In the genomic region with DNA sequence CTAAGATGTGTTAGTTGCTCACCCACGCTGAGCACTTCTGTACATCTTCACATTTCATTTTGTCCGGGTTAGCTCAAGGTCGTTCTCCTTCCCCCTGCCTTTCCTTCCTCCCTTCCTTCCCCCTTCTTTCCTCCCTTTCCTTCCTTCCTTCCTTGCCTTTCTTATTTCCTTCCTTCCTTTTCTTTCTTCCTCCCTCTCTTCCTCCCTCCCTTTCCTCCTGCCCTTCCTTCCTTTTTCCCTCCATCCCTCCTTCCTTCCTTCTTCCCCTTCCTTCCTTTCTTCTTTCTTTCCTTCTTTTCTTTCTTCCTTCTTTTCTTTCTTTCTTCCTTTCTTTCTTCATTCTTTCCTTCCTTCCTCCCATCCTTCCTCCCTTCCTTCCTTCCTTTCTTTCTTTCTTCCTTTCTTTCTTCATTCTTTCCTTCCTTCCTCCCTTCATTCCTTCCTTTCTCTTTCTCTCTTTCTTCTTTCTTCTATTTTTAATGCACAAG, we compare ENCODE assay signal across 23 cellular contexts.
"Had no signal": no experiment of that assay in that cellular context is flagged by ENCODE, and none has a peak within 500 bp of the region (broad histone marks: within the 10 kb centered on the region; RNA-seq: fewer than 3 reads in every experiment).

No MANE protein-coding gene starts in this region.

- H3K27ac ChIP-seq: pancreas, prostate gland, suprapubic skin had no signal

- ATAC-seq: activated T-cell treated with anti-CD3 and anti-CD28 coated beads, Interleukin-2, amount 50 U/mL, for 4 hours; left ventricle myocardium superior; pancreas had no signal

- H3K27me3 ChIP-seq: pancreas, sigmoid colon, tibial nerve had no signal

- H3K9me3 ChIP-seq: pancreas, prostate gland, sigmoid colon, suprapubic skin, tibial nerve had no signal

- H3K27ac Mint-ChIP-seq: activated CD4-positive, alpha-beta memory T cell treated with anti-CD3 and anti-CD28 coated beads, Interleukin-2, amount 10 ng/mL, durations not matched to agents 7 days and 5 days; activated CD4-positive, alpha-beta T cell treated with anti-CD3 and anti-CD28 coated beads, Interleukin-2, amount 10 ng/mL, durations not matched to agents 7 days and 5 days; activated naive CD8-positive, alpha-beta T cell; activated T-helper 2 cell treated with anti-CD3 and anti-CD28 coated beads, Interferon-gamma antibody, Interleukin-2, Interleukin-4, amounts not matched to agents 10 μg/mL and 5 μg/mL and 100 μg/mL, durations not matched to agents 14 hours and 24 hours and 36 hours had no signal

- DNase-seq: activated CD4-positive, alpha-beta memory T cell treated with anti-CD3 and anti-CD28 coated beads, Interleukin-2, amount 10 ng/mL, durations not matched to agents 7 days and 5 days; activated CD4-positive, alpha-beta T cell treated with anti-CD3 and anti-CD28 coated beads for 1 hour; activated CD4-positive, alpha-beta T cell treated with anti-CD3 and anti-CD28 coated beads, Interleukin-2, amount 10 ng/mL, durations not matched to agents 7 days and 5 days; activated T-cell treated with anti-CD3 and anti-CD28 coated beads, Interleukin-2, amount 50 U/mL, for 4 hours; anterior cingulate cortex; dermis blood vessel endothelial cell; effector CD4-positive, alpha-beta T cell; glutamatergic neuron; islet precursor cell; left ventricle myocardium superior; pancreas; sigmoid colon; stimulated activated CD4-positive, alpha-beta T cell treated with anti-CD3 and anti-CD28 coated beads, Interleukin-15, amount 100 ng/mL, for 24 hours; stimulated activated CD4-positive, alpha-beta T cell treated with anti-CD3 and anti-CD28 coated beads, Interleukin-2, amount 100 ng/mL, for 24 hours; stimulated activated naive CD4-positive, alpha-beta T cell; T-helper 1 cell; T-helper 9 cell had no signal

- H3K4me3 ChIP-seq: pancreas, prostate gland, sigmoid colon, suprapubic skin, tibial nerve had no signal

- H3K4me3 Mint-ChIP-seq: activated CD4-positive, alpha-beta memory T cell treated with anti-CD3 and anti-CD28 coated beads, Interleukin-2, amount 10 ng/mL, durations not matched to agents 7 days and 5 days; activated CD4-positive, alpha-beta T cell treated with anti-CD3 and anti-CD28 coated beads, Interleukin-2, amount 10 ng/mL, durations not matched to agents 7 days and 5 days; activated naive CD8-positive, alpha-beta T cell; activated T-cell treated with anti-CD3 and anti-CD28 coated beads, Interleukin-2, amount 50 U/mL, for 4 hours; nephron had no signal

- H3K36me3 Mint-ChIP-seq: activated naive CD8-positive, alpha-beta T cell had no signal

- H3K4me1 ChIP-seq: pancreas, suprapubic skin had no signal

- H3K9me3 Mint-ChIP-seq: activated CD4-positive, alpha-beta memory T cell treated with anti-CD3 and anti-CD28 coated beads, Interleukin-2, amount 10 ng/mL, durations not matched to agents 7 days and 5 days; activated CD4-positive, alpha-beta T cell treated with anti-CD3 and anti-CD28 coated beads, Interleukin-2, amount 10 ng/mL, durations not matched to agents 7 days and 5 days; activated T-helper 2 cell treated with anti-CD3 and anti-CD28 coated beads, Interferon-gamma antibody, Interleukin-2, Interleukin-4, amounts not matched to agents 10 μg/mL and 5 μg/mL and 100 μg/mL, durations not matched to agents 14 hours and 24 hours and 36 hours had no signal

- H3K36me3 ChIP-seq: pancreas, prostate gland, sigmoid colon, suprapubic skin, tibial nerve had no signal
